Comparison of ENCODE assay signal across 22 cellular contexts in the genomic region with DNA sequence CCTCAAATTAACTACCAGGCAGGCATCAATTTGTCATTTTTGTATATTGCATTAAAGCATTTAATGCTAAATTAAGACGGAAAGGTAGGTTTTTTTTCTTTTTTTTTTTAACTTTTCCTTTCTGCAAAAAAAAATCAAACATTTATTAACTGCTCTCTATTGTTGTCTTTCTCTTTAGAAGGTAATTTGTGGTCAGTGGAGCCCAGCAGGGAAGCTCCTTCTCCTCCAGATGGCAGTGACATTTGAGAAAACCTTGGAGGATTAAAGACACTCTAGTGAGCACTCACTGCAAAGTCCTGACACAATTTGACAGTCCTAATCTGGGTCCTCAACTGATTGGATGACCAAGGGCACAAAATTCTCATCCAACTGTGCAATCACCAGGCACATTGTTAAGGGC.
A peak's percentile ranks its signal among the peaks of the same experiment; 100 is the strongest.
DNase-seq lines count a peak whose midpoint lies in the region; ATAC-seq lines count a peak whose summit lies in the region.
"Had no signal": no experiment of that assay in that cellular context is flagged by ENCODE, and none has a peak within 500 bp of the region (broad histone marks: within the 10 kb centered on the region; RNA-seq: fewer than 3 reads in every experiment).

No MANE protein-coding gene starts in this region.

- H3K4me1 Mint-ChIP-seq in naive thymus-derived CD4-positive, alpha-beta T cell: no peaks in the 10 kb centered on the region

- H3K27me3 Mint-ChIP-seq in naive thymus-derived CD4-positive, alpha-beta T cell: no peaks in the 10 kb centered on the region

- no peak for ATAC-seq in GM19324 (IDR thresholded peaks at IDR 0.05; ENCODE audit: low FRiP score, unreplicated experiment)
- ATAC-seq in naive thymus-derived CD4-positive, alpha-beta T cell: no peak
- no peak for ATAC-seq in HG03439 (IDR thresholded peaks at IDR 0.05; ENCODE audit: unreplicated experiment)
- ATAC-seq: heart left ventricle, mucosa of descending colon, pancreas had no signal

- no peak overlapping the region for H3K4me3 ChIP-seq in naive thymus-derived CD4-positive, alpha-beta T cell (ENCODE audit: low read length)
- H3K4me3 ChIP-seq: body of pancreas, esophagus muscularis mucosa, heart left ventricle, MG63, mucosa of descending colon, pancreas, skin epidermis, thoracic aorta had no signal

- H3K9me3 Mint-ChIP-seq in naive thymus-derived CD4-positive, alpha-beta T cell: no peaks in the 10 kb centered on the region

- H3K27ac Mint-ChIP-seq in naive thymus-derived CD4-positive, alpha-beta T cell: no peak overlapping the region

- POLR2A ChIA-PET in naive thymus-derived CD4-positive, alpha-beta T cell (lab: Charles Lee): no interaction called here

- no peaks in the 10 kb centered on the region for H3K36me3 ChIP-seq in naive thymus-derived CD4-positive, alpha-beta T cell (ENCODE audit: control insufficient read depth in 2 of 3, insufficient read depth in 3 of 3, low read length in 3 of 3)
- H3K36me3 ChIP-seq: esophagus muscularis mucosa, heart left ventricle, MG63, pancreas, thoracic aorta had no signal

- no peaks in the 10 kb centered on the region for H3K9me3 ChIP-seq in naive thymus-derived CD4-positive, alpha-beta T cell (ENCODE audit: control insufficient read depth in 2 of 3, low read length in 3 of 3)
- H3K9me3 ChIP-seq: body of pancreas, esophagus muscularis mucosa, heart left ventricle, MG63, mucosa of descending colon, pancreas, thoracic aorta had no signal

- no peaks in the 10 kb centered on the region for H3K36me3 Mint-ChIP-seq in naive thymus-derived CD4-positive, alpha-beta T cell

- no peaks in the 10 kb centered on the region for H3K4me1 ChIP-seq in naive thymus-derived CD4-positive, alpha-beta T cell (ENCODE audit: control insufficient read depth in 2 of 2, insufficient read depth in 2 of 2, low read length in 2 of 2)
- H3K4me1 ChIP-seq: pancreas had no signal

- intact Hi-C loops in naive thymus-derived CD4-positive, alpha-beta T cell (cut with micrococcal nuclease): no loop called here

- CTCF ChIA-PET in naive thymus-derived CD4-positive, alpha-beta T cell (lab: Charles Lee): no interaction called here

- H3K27me3 ChIP-seq in naive thymus-derived CD4-positive, alpha-beta T cell (ENCODE audit: control insufficient read depth in 2 of 2, insufficient read depth in 2 of 2, low read length in 2 of 2): no peaks in the 10 kb centered on the region
- H3K27me3 ChIP-seq: body of pancreas, esophagus muscularis mucosa, heart left ventricle, MG63, pancreas had no signal

- DNase-seq in DMS79 (lab: John Stamatoyannopoulos, UW) (peak; percentile 38), HT1080 (ENCODE audit: low read depth) (peak; percentile 3), NCI-H524 (lab: John Stamatoyannopoulos, UW) (peak; percentile 93 to 97), iPS-NIHi7 (ENCODE audit: extremely low spot score) (peak; percentile 15)
- DNase-seq in activated naive CD4-positive, alpha-beta T cell treated with anti-CD3 and anti-CD28 coated beads, Interleukin-2, amount 50 U/mL, for 16 hours: no peak
- no peak for DNase-seq in naive thymus-derived CD4-positive, alpha-beta T cell
- DNase-seq: activated CD4-positive, CD25-positive, alpha-beta regulatory T cell treated with anti-CD3 and anti-CD28 coated beads, Interleukin-2, amount 50 U/mL, for 72 hours; activated CD8-positive, alpha-beta memory T cell treated with anti-CD3 and anti-CD28 coated beads, Interleukin-2, amount 50 U/mL, for 4 hours; activated naive CD4-positive, alpha-beta T cell; body of pancreas; heart left ventricle; kidney; MG63; mucosa of descending colon; pancreas; stimulated activated CD4-positive, alpha-beta T cell treated with anti-CD3 and anti-CD28 coated beads, Interleukin-4, amount 100 ng/mL, for 4 hours; T-helper 2 cell had no signal

- no peak overlapping the region for H3K27ac ChIP-seq in naive thymus-derived CD4-positive, alpha-beta T cell (ENCODE audit: low read depth, low read length)
- H3K27ac ChIP-seq: body of pancreas, esophagus muscularis mucosa, heart left ventricle, pancreas, skin epidermis, thoracic aorta had no signal

- no peak overlapping the region for H3K4me3 Mint-ChIP-seq in naive thymus-derived CD4-positive, alpha-beta T cell

Comparison
In these comparisons a context has a peak if more than half of its experiments do, and no peak if none do; other contexts are left out.
1. DNase-seq: peak in DMS79 (single experiment), HT1080 (single experiment), NCI-H524 (2 of 2) and iPS-NIHi7 (single experiment); none in activated naive CD4-positive, alpha-beta T cell treated with anti-CD3 and anti-CD28 coated beads, Interleukin-2, amount 50 U/mL, for 16 hours (single experiment) and naive thymus-derived CD4-positive, alpha-beta T cell (0 of 9).